In the genomic region with DNA sequence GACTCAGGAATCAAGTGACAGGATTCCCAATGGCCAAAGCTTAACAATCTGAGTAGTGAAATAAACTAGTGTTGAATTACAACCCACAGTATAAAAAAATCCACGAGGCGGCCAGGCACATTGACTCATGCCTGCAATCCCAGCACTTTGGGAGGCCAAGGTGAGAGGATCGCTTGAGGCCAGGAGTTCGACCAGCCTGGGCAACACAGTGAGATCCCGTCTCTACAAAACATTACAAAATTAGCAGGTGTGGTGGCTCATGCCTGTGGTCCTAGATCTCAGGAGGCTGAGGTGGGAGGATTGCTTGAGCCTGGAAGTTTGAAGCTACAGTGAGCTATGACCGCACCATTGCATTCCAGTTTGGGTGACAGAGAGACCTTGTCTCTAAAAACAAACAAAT, we compare ENCODE assay signal across 35 cellular contexts.
"Had no signal": no experiment of that assay in that cellular context is flagged by ENCODE, and none has a peak within 500 bp of the region (broad histone marks: within the 10 kb centered on the region; RNA-seq: fewer than 3 reads in every experiment).

No MANE protein-coding gene starts in this region.

- H3K27me3 ChIP-seq: MG63 had no signal

- H3K36me3 ChIP-seq: MG63 had no signal

- H3K4me3 ChIP-seq: MG63 had no signal

- DNase-seq: Karpas-422, Kasumi-1, MG63, MM.1S, MV-4-11, NCI-H1048, NCI-H1092, NCI-H1092 treated with DMSO at 0.1 percent for 48 hours, NCI-H1105, NCI-H1105 treated with DMSO at 0.1 percent for 48 hours, NCI-H1417, NCI-H1417 treated with DMSO at 0.1 percent for 48 hours, NCI-H1436, NCI-H1436 treated with DMSO at 0.1 percent for 48 hours, NCI-H146, NCI-H1694, NCI-H1694 treated with DMSO at 0.1 percent for 48 hours, NCI-H187 treated with DMSO at 0.1 percent for 48 hours, NCI-H1930, NCI-H2029, NCI-H2029 treated with DMSO at 0.1 percent for 48 hours, NCI-H2081, NCI-H2081 treated with DMSO at 0.1 percent for 48 hours, NCI-H2107, NCI-H2171, NCI-H2171 treated with DMSO at 0.1 percent for 48 hours, NCI-H2227 treated with DMSO at 0.1 percent for 48 hours, NCI-H226, NCI-H345, NCI-H446, NCI-H446 treated with DMSO at 0.1 percent for 48 hours, NCI-H510A, NCI-H510A treated with DMSO at 0.1 percent for 48 hours, NCI-H524, NCI-H524 treated with DMSO at 0.1 percent for 48 hours had no signal
